In the genomic region with DNA sequence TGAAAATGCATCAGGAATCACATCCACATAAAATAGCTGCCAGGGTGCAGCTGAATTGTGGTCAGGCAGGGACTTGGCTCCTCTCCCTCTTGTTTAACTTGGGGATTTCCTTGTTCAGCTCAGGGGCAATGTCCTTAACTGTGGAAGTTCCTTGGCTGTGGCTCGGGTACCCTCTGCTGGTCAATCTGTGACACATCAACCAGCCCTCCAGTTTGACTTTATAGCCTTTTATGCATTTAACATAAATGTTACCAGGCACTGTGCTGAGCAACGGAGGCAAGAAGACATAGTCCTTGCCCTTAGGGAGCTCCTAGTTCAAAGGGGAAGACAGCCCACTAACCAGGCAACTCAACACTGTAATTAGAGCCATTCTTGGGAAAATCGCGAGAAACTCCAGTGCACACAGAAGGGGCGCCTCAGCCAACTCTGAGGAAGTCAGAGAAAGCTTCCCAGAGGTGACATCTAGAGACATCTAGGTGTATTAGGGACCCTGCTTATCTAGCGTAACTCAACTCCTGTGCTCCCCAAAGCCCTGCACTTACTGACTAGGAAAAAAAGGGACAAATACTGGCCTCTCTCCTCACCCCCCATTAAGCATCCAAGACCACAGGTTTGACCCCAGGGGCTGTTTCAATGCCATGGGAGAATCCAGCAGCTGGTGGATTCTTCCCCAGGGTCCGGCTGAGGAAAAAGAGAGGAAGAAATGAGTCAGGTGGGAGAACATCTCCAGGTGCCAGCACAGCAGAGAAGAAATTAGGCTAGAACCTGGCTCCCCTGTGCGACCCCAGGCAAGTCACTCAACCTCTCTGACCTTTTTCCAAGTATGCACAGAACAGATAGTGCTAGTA, we compare ENCODE assay signal across 8 cellular contexts. TPM values are rescaled to one million over a fixed set of nuclear protein-coding genes. Genes with fewer than 3 reads are reported as not detected.
DNase-seq lines count a peak whose midpoint lies in the region; ATAC-seq and TF ChIP-seq lines count a peak whose summit lies in the region.

No MANE protein-coding gene starts in this region.

- WGBS in tibial nerve, 2 donors, result 25 to 27% methylated on average over 8 of the region's 8 CpGs

- H3K27ac ChIP-seq in tibial nerve, result peak overlapping the region; percentile 93 to 99 (median 96)

- no peak overlapping the region for H3K4me3 ChIP-seq in fibroblast of villous mesenchyme (ENCODE audit: low read depth, low read length)
- peak overlapping the region in 1 of 4 donors; percentile 76 for H3K4me3 ChIP-seq in tibial nerve

- no peak for ATAC-seq in HG02938 (IDR thresholded peaks at IDR 0.05; ENCODE audit: unreplicated experiment)

- no peaks in the 10 kb centered on the region for H3K36me3 ChIP-seq in tibial nerve

- TF ChIP-seq POLR2A in tibial nerve (IDR thresholded peaks at IDR 0.05), result no peak

- TF ChIP-seq EP300 in tibial nerve (IDR thresholded peaks at IDR 0.05), result peak in 1 of 2 donors; percentile 30

- no peaks in the 10 kb centered on the region for H3K27me3 ChIP-seq in tibial nerve

- H3K9me3 ChIP-seq in tibial nerve, result no peaks in the 10 kb centered on the region

- peak; percentile 82 for DNase-seq in DMS53 treated with DMSO at 0.1 percent for 48 hours (lab: John Stamatoyannopoulos, UW; ENCODE audit: unreplicated experiment)
- DNase-seq in RPMI8226, result peak; percentile 88
- DNase-seq in activated effector memory CD4-positive, alpha-beta T cell treated with anti-CD3 and anti-CD28 coated beads, Interleukin-2, amount 50 U/mL, for 16 hours, result peak; percentile 86
- peak; percentile 90 for DNase-seq in fibroblast of villous mesenchyme (ENCODE audit: low read depth)
- peak; percentile 36 for DNase-seq in occipital lobe (lab: John Stamatoyannopoulos, UW)
- DNase-seq in tibial nerve (ENCODE audit: low spot score in 2 of 2), result peak; percentile 39 to 67

- peak; percentile 86 for TF ChIP-seq CTCF in LNCAP (IDR thresholded peaks at IDR 0.05)
- TF ChIP-seq CTCF in fibroblast of villous mesenchyme (IDR thresholded peaks at IDR 0.05; ENCODE audit: insufficient read depth, low read depth, low read length), result peak; percentile 89
- peak; percentile 77 to 89 (median 84) for TF ChIP-seq CTCF in tibial nerve (IDR thresholded peaks at IDR 0.05)

- peaks cover 0 to 38% (median 31%) of the 10 kb centered on the region in 4 donors for H3K4me1 ChIP-seq in tibial nerve

RNA-seq across cellular contexts. Expression of gene EEF2K, which starts 17.3 kb away (rescaled TPM):
- total RNA-seq in fibroblast of villous mesenchyme (26.3 and 30.0 TPM in 2 replicates), occipital lobe (10.9 TPM), tibial nerve (10 to 100 TPM; 42.8 to 90.8 (median 50.3) TPM)

RNA-seq across cellular contexts. Expression of gene SDR42E2, which starts 26.5 kb away (rescaled TPM):
- total RNA-seq in fibroblast of villous mesenchyme (not detected in 2 replicates), occipital lobe (not detected), tibial nerve (not detected)

Comparison
In these comparisons a context has a peak if more than half of its experiments do, and no peak if none do; other contexts are left out.
1. DNase-seq: peak in every context shown above with its lines; median percentile 90 in fibroblast of villous mesenchyme; 88 in RPMI8226; 86 in activated effector memory CD4-positive, alpha-beta T cell treated with anti-CD3 and anti-CD28 coated beads, Interleukin-2, amount 50 U/mL, for 16 hours; 82 in DMS53 treated with DMSO at 0.1 percent for 48 hours; 53 in tibial nerve; 36 in occipital lobe.